16 cellular contexts compared by ENCODE assay signal in the genomic region with DNA sequence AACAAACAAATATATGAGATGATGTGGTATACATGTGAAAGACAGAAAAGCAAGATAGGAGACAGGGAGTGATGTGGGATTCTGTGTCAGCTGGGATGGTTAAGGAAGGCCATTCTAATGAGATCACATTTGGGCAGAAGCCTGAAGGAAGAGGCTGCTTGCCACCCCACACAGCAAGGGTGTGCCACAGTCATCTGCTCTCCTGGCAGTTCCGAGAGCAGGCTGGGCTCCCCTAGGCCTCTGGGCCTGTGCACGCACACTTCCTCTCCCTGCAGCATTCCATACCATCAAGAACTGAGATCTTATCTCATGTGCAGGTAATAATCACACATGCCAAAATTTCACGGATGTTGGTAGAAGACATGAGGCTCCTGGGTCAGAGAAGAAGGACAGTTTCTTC. TPM values are rescaled to one million over a fixed set of nuclear protein-coding genes. Genes with fewer than 3 reads are reported as not detected.
DNase-seq lines count a peak whose midpoint lies in the region; ATAC-seq, FAIRE-seq and TF ChIP-seq lines count a peak whose summit lies in the region.
"Had no signal": no experiment of that assay in that cellular context is flagged by ENCODE, and none has a peak within 500 bp of the region (broad histone marks: within the 10 kb centered on the region; RNA-seq: fewer than 3 reads in every experiment).

No MANE protein-coding gene starts in this region.

- no peak for TF ChIP-seq CTCF in type B pancreatic cell (conservative IDR thresholded peaks at IDR 0.05)

- H3K9me3 ChIP-seq in T-helper 17 cell (ENCODE audit: control insufficient read depth, low read length, poor library complexity, severe bottlenecking) = no peaks in the 10 kb centered on the region
- H3K9me3 ChIP-seq: body of pancreas, HAP-1, thoracic aorta had no signal

- H3K27me3 Mint-ChIP-seq in T-helper 17 cell (no peaks in the 10 kb centered on the region), type B pancreatic cell (peaks cover 3% of the 10 kb centered on the region)

- no peak overlapping the region for H3K4me3 Mint-ChIP-seq in T-helper 17 cell
- peak overlapping the region; percentile 26 for H3K4me3 Mint-ChIP-seq in type B pancreatic cell

- H3K27ac Mint-ChIP-seq in T-helper 17 cell (peak overlapping the region; percentile 37), type B pancreatic cell (peak overlapping the region; percentile 75)

- ATAC-seq in T-helper 17 cell (no peak), HG03175 (IDR thresholded peaks at IDR 0.05; ENCODE audit: unreplicated experiment) (no peak)
- ATAC-seq: body of pancreas had no signal

- no peaks in the 10 kb centered on the region for H3K9me3 Mint-ChIP-seq in type B pancreatic cell

- peaks cover 37% of the 10 kb centered on the region for H3K4me1 Mint-ChIP-seq in T-helper 17 cell
- peaks cover 48% of the 10 kb centered on the region for H3K4me1 Mint-ChIP-seq in type B pancreatic cell (ENCODE audit: unreplicated experiment)

- peak; percentile 52 for DNase-seq in SIG-M5 treated with dmso at 0.1 percent for 504 hours (lab: John Stamatoyannopoulos, UW; ENCODE audit: unreplicated experiment)
- DNase-seq in SIG-M5 (lab: John Stamatoyannopoulos, UW) = no peak
- DNase-seq in T-helper 17 cell = no peak
- DNase-seq in glomerular visceral epithelial cell (ENCODE audit: extremely low spot score) = peak; percentile 8
- no peak for DNase-seq in type B pancreatic cell (ENCODE audit: extremely low spot score, unreplicated experiment)
- DNase-seq in urothelium cell line (ENCODE audit: low spot score) = no peak
- no peak for DNase-seq in globus pallidus (ENCODE audit: low spot score)
- DNase-seq: body of pancreas, KG1, left cardiac atrium, NCI-H510A treated with DMSO at 0.1 percent for 48 hours, posterior cingulate gyrus had no signal

- FAIRE-seq in urothelium cell line (lab: Jason Lieb, UNC) = no peak
- FAIRE-seq: A204.1 had no signal

- no peaks in the 10 kb centered on the region for H3K36me3 Mint-ChIP-seq in T-helper 17 cell (ENCODE audit: low read depth)
- H3K36me3 Mint-ChIP-seq in type B pancreatic cell = no peaks in the 10 kb centered on the region

RNA-seq across cellular contexts. Expression of a gene that starts 43.1 kb away (rescaled TPM):
- total RNA-seq in T-helper 17 cell (10 to 100 TPM; 30.3 to 38.8 TPM), type B pancreatic cell (ENCODE audit: low replicate concordance) (59.0 and 83.6 TPM in 2 replicates)

Comparison
In these comparisons a context has a peak if more than half of its experiments do, and no peak if none do; other contexts are left out.
1. DNase-seq: peak in SIG-M5 treated with dmso at 0.1 percent for 504 hours (single experiment) and glomerular visceral epithelial cell (single experiment); none in SIG-M5 (single experiment), T-helper 17 cell (0 of 3), type B pancreatic cell (single experiment), urothelium cell line (single experiment) and globus pallidus (single experiment).